Comparison of ENCODE assay signal across 26 cellular contexts in genomic region chr6:25395731-25396130, GRCh38.
"Had no signal": no experiment of that assay in that cellular context is flagged by ENCODE, and none has a peak within 500 bp of the region (broad histone marks: within the 10 kb centered on the region; RNA-seq: fewer than 3 reads in every experiment).

No MANE protein-coding gene starts in this region.

- H3K27ac ChIP-seq: brain microvascular endothelial cell, SK-N-MC had no signal

- DNase-seq: activated CD4-positive, alpha-beta T cell treated with anti-CD3 and anti-CD28 coated beads, Interleukin-2, amount 10 ng/mL, durations not matched to agents 24 days and 14 days; activated CD4-positive, alpha-beta T cell treated with anti-CD3 and anti-CD28 coated beads, Interleukin-2, amount 50 U/mL, for 4 hours; activated CD8-positive, alpha-beta T cell treated with anti-CD3 and anti-CD28 coated beads for 36 hours; activated effector memory CD4-positive, alpha-beta T cell treated with anti-CD3 and anti-CD28 coated beads, Interleukin-2, amount 50 U/mL, for 16 hours; activated naive CD4-positive, alpha-beta T cell; activated naive CD4-positive, alpha-beta T cell treated with anti-CD3 and anti-CD28 coated beads, Interleukin-2, amount 50 U/mL, for 16 hours; activated naive CD8-positive, alpha-beta T cell treated with anti-CD3 and anti-CD28 coated beads for 36 hours; activated T-cell treated with anti-CD3 and anti-CD28 coated beads, Interleukin-2, amount 50 U/mL, for 1 hour; activated T-cell treated with anti-CD3 and anti-CD28 coated beads, Interleukin-2, amount 50 U/mL, for 72 hours; amniotic stem cell; aorta; brain microvascular endothelial cell; central memory CD4-positive, alpha-beta T cell; Karpas-422; NCI-H1105; NCI-H1417 treated with DMSO at 0.1 percent for 48 hours; NCI-H1694; NCI-H1930; NCI-H2081 treated with DMSO at 0.1 percent for 48 hours; NCI-H510A; NCI-H526; NK-92 treated with Interleukin-12 subunit alpha and Interleukin-12 subunit beta, amount 100 ng/mL, for 24 hours; OCI-M1; Right ventricle myocardium superior had no signal

- H3K36me3 ChIP-seq: brain microvascular endothelial cell had no signal

- ATAC-seq: activated CD8-positive, alpha-beta T cell treated with anti-CD3 and anti-CD28 coated beads for 36 hours; activated T-cell treated with anti-CD3 and anti-CD28 coated beads, Interleukin-2, amount 50 U/mL, for 72 hours; activated T-helper 17 cell treated with anti-CD3 and anti-CD28 coated beads, Interleukin-2, amount 50 U/mL, for 72 hours had no signal

- H3K4me3 ChIP-seq: SK-N-MC had no signal

- H3K27me3 ChIP-seq: brain microvascular endothelial cell had no signal
